14 cellular contexts compared by ENCODE assay signal in the genomic region with DNA sequence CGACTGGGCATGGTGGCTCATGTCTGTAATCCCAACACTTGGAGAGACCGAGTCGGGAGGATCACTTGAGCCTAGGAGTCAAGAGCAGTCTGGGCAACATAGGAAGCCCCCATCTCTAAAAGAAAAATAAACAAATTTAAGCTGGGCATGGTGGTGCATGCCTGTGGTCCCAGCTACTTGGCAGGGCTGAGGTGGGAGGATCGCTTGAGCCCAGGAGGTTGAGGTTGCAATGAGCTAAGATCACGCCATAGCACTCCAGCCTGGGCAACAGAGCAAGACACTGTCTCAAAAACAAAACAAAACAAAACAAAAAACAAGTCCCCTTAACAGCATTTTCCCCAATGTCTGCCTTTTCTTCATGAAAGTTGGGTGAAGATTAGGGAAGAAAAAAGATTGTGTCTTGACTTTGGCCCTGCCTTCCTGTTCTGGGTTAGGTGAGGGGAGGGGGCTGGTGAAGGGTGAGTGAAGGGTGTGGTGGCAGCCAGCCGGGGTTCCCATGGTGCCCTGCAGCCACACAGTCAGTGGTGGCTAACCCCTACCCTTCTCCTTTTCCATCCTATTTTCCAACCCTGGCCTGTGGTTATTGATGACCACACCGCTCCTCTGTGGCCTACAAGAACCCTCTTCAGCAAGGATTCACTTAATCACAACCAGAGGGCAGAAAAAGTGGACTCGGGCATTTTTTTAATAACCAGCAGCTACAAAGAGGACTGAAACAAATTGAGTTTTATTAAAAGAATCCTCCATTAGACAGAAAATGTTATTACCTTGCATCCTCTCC.
"Had no signal": no experiment of that assay in that cellular context is flagged by ENCODE, and none has a peak within 500 bp of the region (broad histone marks: within the 10 kb centered on the region; RNA-seq: fewer than 3 reads in every experiment).

No MANE protein-coding gene starts in this region.

- ATAC-seq: body of pancreas, gastroesophageal sphincter, left ventricle myocardium superior, pancreas had no signal

- H3K27me3 Mint-ChIP-seq: central memory CD8-positive, alpha-beta T cell had no signal

- H3K27me3 ChIP-seq: body of pancreas, pancreas had no signal

- H3K36me3 ChIP-seq: gastroesophageal sphincter, pancreas, WERI-Rb-1 had no signal

- H3K4me3 ChIP-seq: body of pancreas, gastroesophageal sphincter, pancreas had no signal

- H3K27ac Mint-ChIP-seq: activated naive CD4-positive, alpha-beta T cell treated with anti-CD3 and anti-CD28 coated beads, Interleukin-2, amount 10 ng/mL, durations not matched to agents 7 days and 5 days; activated T-helper 2 cell treated with anti-CD3 and anti-CD28 coated beads, Interferon-gamma antibody, Interleukin-2, Interleukin-4, amounts not matched to agents 10 μg/mL and 5 μg/mL and 100 μg/mL, durations not matched to agents 14 hours and 24 hours and 36 hours had no signal

- H3K36me3 Mint-ChIP-seq: activated naive CD4-positive, alpha-beta T cell treated with anti-CD3 and anti-CD28 coated beads, Interleukin-2, amount 10 ng/mL, durations not matched to agents 7 days and 5 days had no signal

- H3K9me3 ChIP-seq: body of pancreas, gastroesophageal sphincter, pancreas had no signal

- H3K4me3 Mint-ChIP-seq: activated naive CD4-positive, alpha-beta T cell treated with anti-CD3 and anti-CD28 coated beads, Interleukin-2, amount 10 ng/mL, durations not matched to agents 7 days and 5 days; central memory CD8-positive, alpha-beta T cell had no signal

- DNase-seq: activated CD4-positive, alpha-beta T cell treated with anti-CD3 and anti-CD28 coated beads for 48 hours; activated naive CD4-positive, alpha-beta T cell treated with anti-CD3 and anti-CD28 coated beads, Interleukin-2, amount 10 ng/mL, durations not matched to agents 7 days and 5 days; body of pancreas; cortex of kidney; effector CD8-positive, alpha-beta T cell; kidney; left ventricle myocardium superior; mesenchymal stem cell; pancreas; T1000; WERI-Rb-1 had no signal

- H3K9me3 Mint-ChIP-seq: activated naive CD4-positive, alpha-beta T cell treated with anti-CD3 and anti-CD28 coated beads, Interleukin-2, amount 10 ng/mL, durations not matched to agents 7 days and 5 days; activated T-helper 2 cell treated with anti-CD3 and anti-CD28 coated beads, Interferon-gamma antibody, Interleukin-2, Interleukin-4, amounts not matched to agents 10 μg/mL and 5 μg/mL and 100 μg/mL, durations not matched to agents 14 hours and 24 hours and 36 hours; central memory CD8-positive, alpha-beta T cell had no signal

- H3K27ac ChIP-seq: body of pancreas, gastroesophageal sphincter, pancreas, WERI-Rb-1 had no signal
